Comparison of ENCODE assay signal across 13 cellular contexts in the genomic region with DNA sequence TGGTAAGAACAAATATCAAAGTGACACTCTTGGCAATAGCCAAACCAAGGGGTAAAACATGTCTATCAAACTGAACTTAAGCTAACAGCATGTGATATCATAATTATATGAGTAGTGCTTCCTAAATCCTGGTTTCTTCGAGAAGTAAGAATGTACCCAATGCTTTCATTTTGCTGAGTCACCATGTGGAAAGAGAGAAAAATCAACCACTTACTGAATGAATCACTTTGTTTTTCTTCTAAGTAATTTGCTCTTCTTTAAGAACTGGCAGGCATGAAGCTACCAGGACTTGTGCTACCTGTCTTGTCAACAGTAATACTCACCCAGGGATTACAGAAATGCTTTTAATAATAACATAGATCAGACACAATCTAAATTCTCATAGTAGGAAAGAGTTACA. TPM values are rescaled to one million over a fixed set of nuclear protein-coding genes. Genes with fewer than 3 reads are reported as not detected.
DNase-seq lines count a peak whose midpoint lies in the region; ATAC-seq, FAIRE-seq and TF ChIP-seq lines count a peak whose summit lies in the region.
"Had no signal": no experiment of that assay in that cellular context is flagged by ENCODE, and none has a peak within 500 bp of the region (broad histone marks: within the 10 kb centered on the region; RNA-seq: fewer than 3 reads in every experiment).

No MANE protein-coding gene starts in this region.

- no peak for TF ChIP-seq POLR2A in Peyer's patch (IDR thresholded peaks at IDR 0.05)

- FAIRE-seq in astrocyte (lab: Jason Lieb, UNC): peak; percentile 87
- FAIRE-seq: endometrium had no signal

- DNase-seq in HT-29 (ENCODE audit: low spot score) (peak; percentile 9), astrocyte (ENCODE audit: low read depth) (peak; percentile 89), glomerular visceral epithelial cell (ENCODE audit: extremely low spot score) (peak; percentile 70), T-helper 1 cell (no peak), NOMO-1 treated with dmso at 0.1 percent for 144 hours (lab: John Stamatoyannopoulos, UW; ENCODE audit: unreplicated experiment) (no peak), Peyer's patch (no peak)
- DNase-seq in activated CD8-positive, alpha-beta T cell treated with anti-CD3 and anti-CD28 coated beads, Interleukin-2, amount 10 ng/mL, durations not matched to agents 7 days and 5 days: no peak
- DNase-seq: activated T-cell treated with anti-CD3 and anti-CD28 coated beads, Interleukin-2, amount 50 U/mL, for 1 hour; NCI-H2171 treated with DMSO at 0.1 percent for 48 hours; stimulated activated naive CD8-positive, alpha-beta T cell treated with anti-CD3 and anti-CD28 coated beads, Interleukin-15, amount 100 ng/mL, for 72 hours; T-helper 2 cell had no signal

- CTCF ChIA-PET in activated CD8-positive, alpha-beta T cell treated with anti-CD3 and anti-CD28 coated beads, Interleukin-2, amount 10 ng/mL, durations not matched to agents 7 days and 5 days (lab: Charles Lee): no interaction called here

- H3K4me1 ChIP-seq in ACC112 (ENCODE audit: control insufficient read depth, insufficient read depth, low read length, unreplicated experiment) (peaks cover 18% of the 10 kb centered on the region), astrocyte (ENCODE audit: insufficient read depth, low read length) (peaks cover 2% of the 10 kb centered on the region), Peyer's patch (peaks cover 0 to 14% (median 0%) of the 10 kb centered on the region in 4 donors)

- no peak overlapping the region for H3K9ac ChIP-seq in astrocyte (ENCODE audit: low read length)

- H2AFZ ChIP-seq in ACC112 (ENCODE audit: low read length, unreplicated experiment): peak overlapping the region; percentile 4
- no peak overlapping the region for H2AFZ ChIP-seq in astrocyte (ENCODE audit: low read depth, low read length)

- H3K79me2 ChIP-seq in ACC112 (ENCODE audit: control insufficient read depth, insufficient read depth, low read length, unreplicated experiment) (no peaks in the 10 kb centered on the region), astrocyte (ENCODE audit: insufficient read depth, low read length) (no peaks in the 10 kb centered on the region)

- H3K4me3 Mint-ChIP-seq in astrocyte (ENCODE audit: unreplicated experiment): no peak overlapping the region
- no peak overlapping the region for H3K4me3 Mint-ChIP-seq in activated CD8-positive, alpha-beta T cell treated with anti-CD3 and anti-CD28 coated beads, Interleukin-2, amount 10 ng/mL, durations not matched to agents 7 days and 5 days
- H3K4me3 Mint-ChIP-seq: stimulated activated naive CD8-positive, alpha-beta T cell treated with anti-CD3 and anti-CD28 coated beads, Interleukin-15, amount 100 ng/mL, for 72 hours had no signal

- no peak for ATAC-seq in activated CD8-positive, alpha-beta T cell treated with anti-CD3 and anti-CD28 coated beads, Interleukin-2, amount 10 ng/mL, durations not matched to agents 7 days and 5 days
- ATAC-seq: stimulated activated naive CD8-positive, alpha-beta T cell treated with anti-CD3 and anti-CD28 coated beads, Interleukin-15, amount 100 ng/mL, for 72 hours had no signal

- no peaks in the 10 kb centered on the region for H4K20me1 ChIP-seq in astrocyte (ENCODE audit: insufficient read depth, low read length)

- H3K4me1 Mint-ChIP-seq in astrocyte (ENCODE audit: low read depth, unreplicated experiment): peaks cover 18% of the 10 kb centered on the region
- H3K4me1 Mint-ChIP-seq in activated CD8-positive, alpha-beta T cell treated with anti-CD3 and anti-CD28 coated beads, Interleukin-2, amount 10 ng/mL, durations not matched to agents 7 days and 5 days (ENCODE audit: low read depth): peaks cover 3% of the 10 kb centered on the region
- H3K4me1 Mint-ChIP-seq: stimulated activated naive CD8-positive, alpha-beta T cell treated with anti-CD3 and anti-CD28 coated beads, Interleukin-15, amount 100 ng/mL, for 72 hours had no signal

- H3K36me3 ChIP-seq in ACC112 (ENCODE audit: insufficient read depth, low read length) (no peaks in the 10 kb centered on the region), astrocyte (ENCODE audit: insufficient read depth, low read length) (no peaks in the 10 kb centered on the region), Peyer's patch (no peaks in the 10 kb centered on the region)

- POLR2A ChIA-PET in activated CD8-positive, alpha-beta T cell treated with anti-CD3 and anti-CD28 coated beads, Interleukin-2, amount 10 ng/mL, durations not matched to agents 7 days and 5 days (lab: Charles Lee): no interaction called here

- H3K36me3 Mint-ChIP-seq in astrocyte (ENCODE audit: low read depth, unreplicated experiment): no peaks in the 10 kb centered on the region
- no peaks in the 10 kb centered on the region for H3K36me3 Mint-ChIP-seq in activated CD8-positive, alpha-beta T cell treated with anti-CD3 and anti-CD28 coated beads, Interleukin-2, amount 10 ng/mL, durations not matched to agents 7 days and 5 days (ENCODE audit: low read depth)

- H3K27ac ChIP-seq in ACC112 (ENCODE audit: low read depth, low read length): peak overlapping the region; percentile 67
- H3K27ac ChIP-seq in astrocyte (ENCODE audit: low read depth, low read length): no peak overlapping the region
- H3K27ac ChIP-seq in Peyer's patch: no peak overlapping the region

- H3K4me3 ChIP-seq in ACC112 (ENCODE audit: low read depth, low read length) (no peak overlapping the region), astrocyte (ENCODE audit: insufficient read depth, low read depth, low read length) (no peak overlapping the region), Peyer's patch (no peak overlapping the region)

- no peaks in the 10 kb centered on the region for H3K27me3 ChIP-seq in ACC112 (ENCODE audit: insufficient read depth, low read length)
- no peaks in the 10 kb centered on the region for H3K27me3 ChIP-seq in astrocyte (ENCODE audit: insufficient read depth, low read length)
- H3K27me3 ChIP-seq in Peyer's patch: no peaks in the 10 kb centered on the region

- H3K27ac Mint-ChIP-seq in astrocyte (ENCODE audit: unreplicated experiment): peak overlapping the region; percentile 91
- no peak overlapping the region for H3K27ac Mint-ChIP-seq in activated CD8-positive, alpha-beta T cell treated with anti-CD3 and anti-CD28 coated beads, Interleukin-2, amount 10 ng/mL, durations not matched to agents 7 days and 5 days
- H3K27ac Mint-ChIP-seq: stimulated activated naive CD8-positive, alpha-beta T cell treated with anti-CD3 and anti-CD28 coated beads, Interleukin-15, amount 100 ng/mL, for 72 hours had no signal

- H3K4me2 ChIP-seq in astrocyte (ENCODE audit: low read length): peak overlapping the region; percentile 22

- no peak for TF ChIP-seq CTCF in astrocyte (IDR thresholded peaks at IDR 0.05; ENCODE audit: insufficient read depth, low read depth, low read length)
- TF ChIP-seq CTCF in Peyer's patch (IDR thresholded peaks at IDR 0.05): no peak

- H3K27me3 Mint-ChIP-seq in astrocyte (ENCODE audit: low read depth, unreplicated experiment): no peaks in the 10 kb centered on the region
- peaks cover 3% of the 10 kb centered on the region for H3K27me3 Mint-ChIP-seq in activated CD8-positive, alpha-beta T cell treated with anti-CD3 and anti-CD28 coated beads, Interleukin-2, amount 10 ng/mL, durations not matched to agents 7 days and 5 days (ENCODE audit: low read depth)

- H3K9me3 Mint-ChIP-seq in astrocyte (ENCODE audit: unreplicated experiment): no peaks in the 10 kb centered on the region
- H3K9me3 Mint-ChIP-seq in activated CD8-positive, alpha-beta T cell treated with anti-CD3 and anti-CD28 coated beads, Interleukin-2, amount 10 ng/mL, durations not matched to agents 7 days and 5 days (ENCODE audit: insufficient read depth): no peaks in the 10 kb centered on the region
- H3K9me3 Mint-ChIP-seq: stimulated activated naive CD8-positive, alpha-beta T cell treated with anti-CD3 and anti-CD28 coated beads, Interleukin-15, amount 100 ng/mL, for 72 hours had no signal

- H3K9me3 ChIP-seq in astrocyte (ENCODE audit: insufficient read depth, low read depth, low read length): no peaks in the 10 kb centered on the region
- H3K9me3 ChIP-seq in Peyer's patch: no peaks in the 10 kb centered on the region

RNA-seq across cellular contexts. Expression of a gene that starts 19.0 kb away (rescaled TPM):
- 0.37 and 0.51 TPM in 2 replicates for total RNA-seq in HT-29 (2014; rRNA removed; shearing (Covaris generic))
- total RNA-seq in astrocyte (3.1 and 3.7 TPM in 2 replicates), Peyer's patch (1 to 10 TPM in 3 of 4 donors, under 1 TPM in 1; 0.28 to 2.5 (median 1.7) TPM)
- total RNA-seq in activated CD8-positive, alpha-beta T cell treated with anti-CD3 and anti-CD28 coated beads, Interleukin-2, amount 10 ng/mL, durations not matched to agents 7 days and 5 days: under 1 TPM; 0.39 to 0.68 TPM

RNA-seq across cellular contexts. Expression of a gene that starts 21.3 kb away (rescaled TPM):
- 43.2 and 45.7 TPM in 2 replicates for total RNA-seq in HT-29 (2014; rRNA removed; shearing (Covaris generic))
- total RNA-seq in astrocyte (164 and 167 TPM in 2 replicates), Peyer's patch (10 to 100 TPM; 33.8 to 96.5 (median 77.4) TPM)
- total RNA-seq in activated CD8-positive, alpha-beta T cell treated with anti-CD3 and anti-CD28 coated beads, Interleukin-2, amount 10 ng/mL, durations not matched to agents 7 days and 5 days: under 1 TPM; 0.50 to 0.52 TPM

Comparison
In these comparisons a context has a peak if more than half of its experiments do, and no peak if none do; other contexts are left out.
1. DNase-seq: peak in HT-29 (single experiment), astrocyte (single experiment) and glomerular visceral epithelial cell (single experiment); none in T-helper 1 cell (0 of 5), NOMO-1 treated with dmso at 0.1 percent for 144 hours (single experiment), Peyer's patch (0 of 3) and activated CD8-positive, alpha-beta T cell treated with anti-CD3 and anti-CD28 coated beads, Interleukin-2, amount 10 ng/mL, durations not matched to agents 7 days and 5 days (single experiment).
2. RNA of a gene that starts 21.3 kb away (total RNA-seq): 164 to 167 TPM in astrocyte, 33.8 to 96.5 TPM in Peyer's patch and 43.2 to 45.7 TPM in HT-29; 0.50 to 0.52 TPM in activated CD8-positive, alpha-beta T cell treated with anti-CD3 and anti-CD28 coated beads, Interleukin-2, amount 10 ng/mL, durations not matched to agents 7 days and 5 days; every median in the first group is over 10 times any median in the second.